20 cellular contexts compared by ENCODE assay signal in the genomic region with DNA sequence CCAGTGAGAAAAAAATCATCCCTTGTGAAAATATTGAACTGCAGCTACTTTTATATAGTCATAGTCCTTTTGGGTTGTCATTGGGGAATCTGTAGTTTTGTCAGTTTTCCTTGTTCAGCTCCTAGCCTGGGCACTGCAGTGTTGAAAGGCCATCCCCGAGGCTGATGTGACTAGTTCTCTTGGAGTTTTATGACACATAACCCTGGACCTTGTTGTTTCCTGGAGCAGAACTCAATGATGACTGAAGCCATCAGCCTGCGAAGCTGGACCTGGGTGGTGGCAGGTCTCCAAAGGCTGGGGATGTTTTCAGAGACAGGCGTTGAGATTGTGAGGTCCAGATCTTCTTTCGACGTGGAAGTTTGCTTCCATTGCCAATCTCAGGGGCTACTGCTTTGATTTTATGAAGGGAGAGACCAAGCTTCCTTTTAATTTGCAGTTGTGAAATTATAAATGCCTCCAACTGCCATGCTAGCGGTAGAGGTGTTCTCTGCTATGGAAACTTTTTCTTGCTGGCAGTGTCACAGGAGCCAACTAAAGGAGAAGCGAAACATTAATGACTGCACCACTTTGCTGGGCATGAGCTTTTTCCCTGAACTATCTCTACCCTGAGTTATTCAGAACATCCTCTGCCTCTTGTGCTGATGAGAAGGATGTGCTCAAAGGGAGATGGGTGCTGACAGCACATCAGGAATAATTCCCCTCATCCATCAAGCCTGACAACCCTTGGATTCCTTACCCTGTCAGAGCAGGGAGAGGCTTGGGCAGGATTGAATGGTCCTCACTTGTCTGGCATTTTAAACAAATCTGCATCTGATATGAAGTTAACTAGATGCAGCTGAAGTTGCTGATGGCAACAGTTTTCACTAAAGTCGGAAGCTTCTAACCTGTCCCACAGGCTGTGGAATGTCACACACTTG.
"Had no signal": no experiment of that assay in that cellular context is flagged by ENCODE, and none has a peak within 500 bp of the region (broad histone marks: within the 10 kb centered on the region; RNA-seq: fewer than 3 reads in every experiment).

No MANE protein-coding gene starts in this region.

- H3K9me3 Mint-ChIP-seq: activated naive CD8-positive, alpha-beta T cell treated with anti-CD3 and anti-CD28 coated beads, Interleukin-2, amount 10 ng/mL, durations not matched to agents 7 days and 5 days; activated T-cell treated with anti-CD3 and anti-CD28 coated beads, Interleukin-2, amount 50 U/mL, for 24 hours; activated T-helper 2 cell treated with anti-CD3 and anti-CD28 coated beads, Interferon-gamma antibody, Interleukin-2, Interleukin-4, amounts not matched to agents 10 μg/mL and 5 μg/mL and 100 μg/mL, durations not matched to agents 14 hours and 24 hours and 36 hours; endodermal cell; naive B cell had no signal

- ATAC-seq: activated CD8-positive, alpha-beta T cell treated with anti-CD3 and anti-CD28 coated beads, Interleukin-2, amount 10 ng/mL, durations not matched to agents 7 days and 5 days; gastroesophageal sphincter; mucosa of descending colon; right lobe of liver had no signal

- DNase-seq: activated CD4-positive, alpha-beta T cell treated with anti-CD3 and anti-CD28 coated beads for 48 hours; activated CD4-positive, CD25-positive, alpha-beta regulatory T cell; activated CD8-positive, alpha-beta T cell treated with anti-CD3 and anti-CD28 coated beads, Interleukin-2, amount 10 ng/mL, durations not matched to agents 7 days and 5 days; activated naive CD4-positive, alpha-beta T cell treated with Interleukin-2 at 50 U/mL for 16 hours; activated naive CD8-positive, alpha-beta T cell treated with anti-CD3 and anti-CD28 coated beads, Interleukin-2, amount 10 ng/mL, durations not matched to agents 7 days and 5 days; activated T-cell treated with anti-CD3 and anti-CD28 coated beads, Interleukin-2, amount 50 U/mL, for 24 hours; amygdala; endodermal cell; heart right ventricle; left cardiac atrium; mesenchymal stem cell; mucosa of descending colon; naive B cell; ovary; right lobe of liver; stimulated activated CD4-positive, alpha-beta T cell treated with anti-CD3 and anti-CD28 coated beads, Interleukin-4, amount 100 ng/mL, for 1 hour; thyroid gland had no signal

- H3K4me1 ChIP-seq: gastroesophageal sphincter, right lobe of liver, thyroid gland had no signal

- H3K4me3 ChIP-seq: gastroesophageal sphincter, heart right ventricle, mucosa of descending colon, ovary, right lobe of liver, smooth muscle cell, thyroid gland had no signal

- H3K36me3 Mint-ChIP-seq: activated naive CD8-positive, alpha-beta T cell treated with anti-CD3 and anti-CD28 coated beads, Interleukin-2, amount 10 ng/mL, durations not matched to agents 7 days and 5 days; naive B cell had no signal

- H3K27ac Mint-ChIP-seq: activated CD8-positive, alpha-beta T cell treated with anti-CD3 and anti-CD28 coated beads, Interleukin-2, amount 10 ng/mL, durations not matched to agents 7 days and 5 days; activated naive CD8-positive, alpha-beta T cell treated with anti-CD3 and anti-CD28 coated beads, Interleukin-2, amount 10 ng/mL, durations not matched to agents 7 days and 5 days; activated T-cell treated with anti-CD3 and anti-CD28 coated beads, Interleukin-2, amount 50 U/mL, for 24 hours; activated T-helper 2 cell treated with anti-CD3 and anti-CD28 coated beads, Interferon-gamma antibody, Interleukin-2, Interleukin-4, amounts not matched to agents 10 μg/mL and 5 μg/mL and 100 μg/mL, durations not matched to agents 14 hours and 24 hours and 36 hours; endodermal cell; naive B cell had no signal

- H3K9me3 ChIP-seq: gastroesophageal sphincter, heart right ventricle, mucosa of descending colon, ovary, right lobe of liver, thyroid gland had no signal

- H3K27ac ChIP-seq: gastroesophageal sphincter, heart right ventricle, ovary, right lobe of liver, thyroid gland had no signal

- H3K27me3 ChIP-seq: heart right ventricle, ovary, right lobe of liver, thyroid gland had no signal

- H3K4me3 Mint-ChIP-seq: activated CD8-positive, alpha-beta T cell treated with anti-CD3 and anti-CD28 coated beads, Interleukin-2, amount 10 ng/mL, durations not matched to agents 7 days and 5 days; activated naive CD8-positive, alpha-beta T cell treated with anti-CD3 and anti-CD28 coated beads, Interleukin-2, amount 10 ng/mL, durations not matched to agents 7 days and 5 days; activated T-cell treated with anti-CD3 and anti-CD28 coated beads, Interleukin-2, amount 50 U/mL, for 24 hours; endodermal cell; naive B cell had no signal

- H3K36me3 ChIP-seq: gastroesophageal sphincter, heart right ventricle, ovary, right lobe of liver, thyroid gland had no signal
